In the genomic region with DNA sequence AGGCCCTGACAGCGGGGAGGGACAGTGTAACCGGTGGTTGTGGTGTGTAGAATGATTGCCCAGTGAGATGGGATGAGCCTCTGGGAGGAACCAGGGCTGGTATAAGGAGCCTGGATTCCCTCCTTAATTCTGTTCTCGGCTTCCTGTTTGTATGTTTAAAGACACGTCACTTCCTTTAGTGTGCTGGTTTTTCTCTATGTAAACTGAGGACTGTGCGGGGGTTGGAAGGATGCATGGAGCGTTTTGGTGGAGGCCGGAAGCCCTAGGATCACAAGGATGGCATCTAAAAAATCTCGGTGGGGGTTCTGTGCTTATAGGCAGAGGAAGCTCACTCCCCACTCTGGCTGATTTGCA, we compare ENCODE assay signal across 8 cellular contexts. TPM values are rescaled to one million over a fixed set of nuclear protein-coding genes. Genes with fewer than 3 reads are reported as not detected.
DNase-seq lines count a peak whose midpoint lies in the region; ATAC-seq and TF ChIP-seq lines count a peak whose summit lies in the region.

No MANE protein-coding gene starts in this region.

- H3K27me3 Mint-ChIP-seq in endothelial cell (ENCODE audit: unreplicated experiment) = peaks cover 6% of the 10 kb centered on the region

- H3K4me3 ChIP-seq in BE2C (ENCODE audit: low read depth, low read length) = peak overlapping the region; percentile 100
- peak overlapping the region; percentile 76 for H3K4me3 ChIP-seq in SJSA1
- peak overlapping the region; percentile 95 for H3K4me3 ChIP-seq in neural cell (ENCODE audit: low read length)

- H3F3A ChIP-seq in neural cell (ENCODE audit: insufficient read depth, low read length, poor library complexity, severe bottlenecking) = no peaks in the 10 kb centered on the region

- peaks cover 10% of the 10 kb centered on the region for H4K20me1 ChIP-seq in neural cell (ENCODE audit: insufficient read depth)

- no peaks in the 10 kb centered on the region for H3K27me3 ChIP-seq in BE2C
- no peaks in the 10 kb centered on the region for H3K27me3 ChIP-seq in SJSA1 (replicated peaks)
- no peaks in the 10 kb centered on the region for H3K27me3 ChIP-seq in neural cell (ENCODE audit: insufficient read depth, low read depth, low read length)

- H2AFZ ChIP-seq in neural cell (ENCODE audit: low read depth, low read length) = no peak overlapping the region

- TF ChIP-seq CTCF in BE2C (IDR thresholded peaks at IDR 0.05; ENCODE audit: low read depth, low read length) (no peak), endothelial cell (IDR thresholded peaks at IDR 0.05; ENCODE audit: unreplicated experiment) (no peak), neural cell (IDR thresholded peaks at IDR 0.05; ENCODE audit: poor library complexity, severe bottlenecking) (no peak), GM13977 (IDR thresholded peaks at IDR 0.05; ENCODE audit: extremely low read depth, insufficient read depth, missing control alignments) (no peak)

- H3K4me2 ChIP-seq in neural cell (ENCODE audit: low read length) = peak overlapping the region; percentile 90

- H3K4me3 Mint-ChIP-seq in endothelial cell (ENCODE audit: unreplicated experiment) = peak overlapping the region; percentile 86

- H3K9me3 Mint-ChIP-seq in endothelial cell (ENCODE audit: unreplicated experiment) = no peaks in the 10 kb centered on the region

- intact Hi-C loops in posterior vena cava (cut with DNase I) = no loop called here

- H3K9me2 ChIP-seq in neural cell (ENCODE audit: insufficient read depth, low read length) = no peaks in the 10 kb centered on the region

- peak; percentile 9 for ATAC-seq in GM21825 (IDR thresholded peaks at IDR 0.05; ENCODE audit: unreplicated experiment)

- in situ Hi-C loops in GM13977 (cut with MboI; ENCODE audit: low pct_unique_long_range_greater_than_20kb, low sequenced_read_pairs, unreplicated experiment) = no loop called here

- H3K4me1 ChIP-seq in BE2C = peaks cover 7% of the 10 kb centered on the region
- H3K4me1 ChIP-seq in SJSA1 (replicated peaks) = peaks cover 27% of the 10 kb centered on the region

- H3K9me3 ChIP-seq in BE2C (no peaks in the 10 kb centered on the region), SJSA1 (replicated peaks) (no peaks in the 10 kb centered on the region), neural cell (ENCODE audit: low read length) (no peaks in the 10 kb centered on the region)

- peaks cover 22% of the 10 kb centered on the region for H3K4me1 Mint-ChIP-seq in endothelial cell (ENCODE audit: unreplicated experiment)

- H3K36me3 ChIP-seq in BE2C (peaks cover 47% of the 10 kb centered on the region), SJSA1 (peaks cover 32% of the 10 kb centered on the region), neural cell (ENCODE audit: insufficient read depth, low read length) (no peaks in the 10 kb centered on the region)

- no peak for TF ChIP-seq RAD21 in neural cell (conservative IDR thresholded peaks at IDR 0.05)

- H3K36me3 Mint-ChIP-seq in endothelial cell (ENCODE audit: low read depth, unreplicated experiment) = no peaks in the 10 kb centered on the region

- H3K79me2 ChIP-seq in neural cell (replicated peaks; ENCODE audit: insufficient read depth, low read length) = peaks cover 51% of the 10 kb centered on the region

- peak overlapping the region; percentile 59 for H3K27ac Mint-ChIP-seq in endothelial cell (ENCODE audit: unreplicated experiment)

- TF ChIP-seq EP300 in neural cell (conservative IDR thresholded peaks at IDR 0.05; ENCODE audit: poor library complexity, severe bottlenecking) = no peak

- H3K27ac ChIP-seq in SJSA1 = peak overlapping the region; percentile 87
- peak overlapping the region; percentile 77 for H3K27ac ChIP-seq in neural cell (ENCODE audit: low read length)

- H3K9ac ChIP-seq in neural cell (ENCODE audit: low read length) = peak overlapping the region; percentile 83

- DNase-seq in BE2C (no peak), SJSA1 (ENCODE audit: low read depth in 1 of 2, low spot score in 2 of 2) (peak; percentile 75 to 76), endothelial cell (ENCODE audit: low spot score) (no peak), GM13977 (ENCODE audit: low spot score) (no peak), posterior vena cava (ENCODE audit: low spot score) (no peak), SW480 (ENCODE audit: low spot score) (no peak)

TF ChIP-seq in neural cell, 6 proteins besides CTCF, POLR2A, EP300 and RAD21:
- TF ChIP-seq TAF1 (IDR thresholded peaks at IDR 0.05; ENCODE audit: low read depth) = no peak
- TF ChIP-seq POLR2AphosphoS5 (IDR thresholded peaks at IDR 0.05) = no peak
- no peak for TF ChIP-seq EZH2 (IDR thresholded peaks at IDR 0.05; ENCODE audit: borderline replicate concordance, insufficient read depth, low read length, poor library complexity, severe bottlenecking)
- TF ChIP-seq, protein P1, sequence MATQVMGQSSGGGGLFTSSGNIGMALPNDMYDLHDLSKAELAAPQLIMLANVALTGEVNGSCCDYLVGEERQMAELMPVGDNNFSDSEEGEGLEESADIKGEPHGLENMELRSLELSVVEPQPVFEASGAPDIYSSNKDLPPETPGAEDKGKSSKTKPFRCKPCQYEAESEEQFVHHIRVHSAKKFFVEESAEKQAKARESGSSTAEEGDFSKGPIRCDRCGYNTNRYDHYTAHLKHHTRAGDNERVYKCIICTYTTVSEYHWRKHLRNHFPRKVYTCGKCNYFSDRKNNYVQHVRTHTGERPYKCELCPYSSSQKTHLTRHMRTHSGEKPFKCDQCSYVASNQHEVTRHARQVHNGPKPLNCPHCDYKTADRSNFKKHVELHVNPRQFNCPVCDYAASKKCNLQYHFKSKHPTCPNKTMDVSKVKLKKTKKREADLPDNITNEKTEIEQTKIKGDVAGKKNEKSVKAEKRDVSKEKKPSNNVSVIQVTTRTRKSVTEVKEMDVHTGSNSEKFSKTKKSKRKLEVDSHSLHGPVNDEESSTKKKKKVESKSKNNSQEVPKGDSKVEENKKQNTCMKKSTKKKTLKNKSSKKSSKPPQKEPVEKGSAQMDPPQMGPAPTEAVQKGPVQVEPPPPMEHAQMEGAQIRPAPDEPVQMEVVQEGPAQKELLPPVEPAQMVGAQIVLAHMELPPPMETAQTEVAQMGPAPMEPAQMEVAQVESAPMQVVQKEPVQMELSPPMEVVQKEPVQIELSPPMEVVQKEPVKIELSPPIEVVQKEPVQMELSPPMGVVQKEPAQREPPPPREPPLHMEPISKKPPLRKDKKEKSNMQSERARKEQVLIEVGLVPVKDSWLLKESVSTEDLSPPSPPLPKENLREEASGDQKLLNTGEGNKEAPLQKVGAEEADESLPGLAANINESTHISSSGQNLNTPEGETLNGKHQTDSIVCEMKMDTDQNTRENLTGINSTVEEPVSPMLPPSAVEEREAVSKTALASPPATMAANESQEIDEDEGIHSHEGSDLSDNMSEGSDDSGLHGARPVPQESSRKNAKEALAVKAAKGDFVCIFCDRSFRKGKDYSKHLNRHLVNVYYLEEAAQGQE (IDR thresholded peaks at IDR 0.05; ENCODE audit: borderline replicate concordance) = no peak
- no peak for TF ChIP-seq MXI1 (conservative IDR thresholded peaks at IDR 0.05; ENCODE audit: poor library complexity, severe bottlenecking)
- TF ChIP-seq SMC3 (conservative IDR thresholded peaks at IDR 0.05; ENCODE audit: poor library complexity) = no peak

RNA-seq across cellular contexts. Expression of gene NTMT1, which starts 1.0 kb away (rescaled TPM):
- polyA plus RNA-seq in BE2C (2012; ENCODE audit: insufficient read depth, insufficient read length, low read depth) = 227 TPM
- total RNA-seq in SJSA1 (2014; rRNA removed; shearing (Covaris generic)) = 30.8 and 35.9 TPM in 2 replicates
- total RNA-seq in endothelial cell (ENCODE audit: unreplicated experiment) (16.7 TPM), posterior vena cava (10 to 100 TPM; 22.7 to 25.6 TPM)
- polyA plus RNA-seq in neural cell = 35.9 and 57.1 TPM in 2 replicates
- 15.4 and 19.2 TPM in 2 replicates for polyA minus RNA-seq in neural cell

RNA-seq across cellular contexts. Expression of gene C9orf50, which starts 6.0 kb away (rescaled TPM):
- not detected for polyA plus RNA-seq in BE2C (2012; ENCODE audit: insufficient read depth, insufficient read length, low read depth)
- total RNA-seq in SJSA1 (2014; rRNA removed; shearing (Covaris generic)) = not detected in 2 replicates
- not detected for total RNA-seq in endothelial cell (ENCODE audit: unreplicated experiment)
- not detected in 2 replicates for polyA plus RNA-seq in neural cell
- not detected in 2 replicates for polyA minus RNA-seq in neural cell
- not detected for total RNA-seq in posterior vena cava

RNA-seq across cellular contexts. Expression of gene ASB6, which starts 15.0 kb away (rescaled TPM):
- 87.7 TPM for polyA plus RNA-seq in BE2C (2012; ENCODE audit: insufficient read depth, insufficient read length, low read depth)
- 14.5 and 14.9 TPM in 2 replicates for total RNA-seq in SJSA1 (2014; rRNA removed; shearing (Covaris generic))
- 26.2 TPM for total RNA-seq in endothelial cell (ENCODE audit: unreplicated experiment)
- polyA plus RNA-seq in neural cell = 18.4 and 24.6 TPM in 2 replicates
- 23.3 and 24.8 TPM in 2 replicates for polyA minus RNA-seq in neural cell
- 10 to 100 TPM; 14.1 to 16.9 TPM for total RNA-seq in posterior vena cava

RNA-seq across cellular contexts. Expression of gene PRRX2, which starts 38.5 kb away (rescaled TPM):
- polyA plus RNA-seq in BE2C (2012; ENCODE audit: insufficient read depth, insufficient read length, low read depth) = not detected
- 9.8 and 14.0 TPM in 2 replicates for total RNA-seq in SJSA1 (2014; rRNA removed; shearing (Covaris generic))
- total RNA-seq in endothelial cell (ENCODE audit: unreplicated experiment) (0.21 TPM), posterior vena cava (10 to 100 TPM; 20.8 to 22.9 TPM)
- not detected in 2 replicates for polyA plus RNA-seq in neural cell
- polyA minus RNA-seq in neural cell = not detected in 2 replicates

Comparison
In these comparisons a context has a peak if more than half of its experiments do, and no peak if none do; other contexts are left out.
1. DNase-seq: peak in SJSA1 (2 of 2); none in BE2C (single experiment), endothelial cell (single experiment), GM13977 (single experiment), posterior vena cava (single experiment) and SW480 (single experiment).
2. Peak in every context shown above with its lines, with median percentiles within 50 percentile points of each other: H3K4me3 ChIP-seq.